ENCODE assay signal across 1 cellular context in genomic region chr18:62714671-62715438, GRCh38.
TF ChIP-seq lines count a peak whose summit lies in the region.

No MANE protein-coding gene starts in this region.

TF ChIP-seq in K562, 482 proteins besides CTCF, POLR2A, EP300 and RAD21 (continued from another document and continues in another):
- TF ChIP-seq MGA (IDR thresholded peaks at IDR 0.05) (0 out of 2 replicates have a peak, but pooled peaks have one; percentile 11), NONO (IDR thresholded peaks at IDR 0.05; ENCODE audit: low read depth in 2 of 2, low read length in 1 of 2) (no peak), USF1 (CRISPR knock-in tag; IDR thresholded peaks at IDR 0.05) (0 out of 2 replicates have a peak, but pooled peaks have one; percentile 14), CREB1 (IDR thresholded peaks at IDR 0.05) (peak; percentile 85), CREB1 (CRISPR knock-in tag; IDR thresholded peaks at IDR 0.05) (peak; percentile 83), SIX5 (IDR thresholded peaks at IDR 0.05; ENCODE audit: borderline replicate concordance in 1 of 2, insufficient read depth in 1 of 2, low read depth in 1 of 2, low read length in 2 of 2) (peak; percentile 88 to 93), FOSL1 (tag; conservative IDR thresholded peaks at IDR 0.05) (peak; percentile 25; the same call in 1 of the 2 replicates), ZNF263 (CRISPR knock-in tag; IDR thresholded peaks at IDR 0.05; ENCODE audit: borderline replicate concordance) (peak; percentile 51; the same call in 1 of the 2 replicates), ZNF592 (IDR thresholded peaks at IDR 0.05) (peak; percentile 61; the same call in 1 of the 2 replicates), ZNF511 (CRISPR knock-in tag; IDR thresholded peaks at IDR 0.05) (peak; percentile 46; the same call in 1 of the 2 replicates), ZBTB33 (CRISPR knock-in tag; IDR thresholded peaks at IDR 0.05) (no peak), AFF1 (IDR thresholded peaks at IDR 0.05; ENCODE audit: low read depth in 1 of 2, partially characterized antibody in 2 of 2) (peak in 1 of 2 experiments; percentile 98), CEBPG (CRISPR knock-in tag; IDR thresholded peaks at IDR 0.05) (no peak), CEBPG (tag; conservative IDR thresholded peaks at IDR 0.05 in 1 of 2, IDR thresholded peaks at IDR 0.05 in 1 of 2) (no peak), HCFC1 (IDR thresholded peaks at IDR 0.05; ENCODE audit: low read depth, low read length) (peak; percentile 98), MTA3 (IDR thresholded peaks at IDR 0.05; ENCODE audit: borderline replicate concordance) (0 out of 2 replicates have a peak, but pooled peaks have one; percentile 19), ARID3B (CRISPR knock-in tag; IDR thresholded peaks at IDR 0.05; ENCODE audit: borderline replicate concordance) (no peak), EGR1 (conservative IDR thresholded peaks at IDR 0.05) (peak; percentile 49; the same call in 1 of the 2 replicates), TCF7L2 (IDR thresholded peaks at IDR 0.05; ENCODE audit: low read depth, low read length) (no peak)
